ENCODE assay signal across 8 cellular contexts in genomic region chr1:30908446-30908885, GRCh38. TPM values are rescaled to one million over a fixed set of nuclear protein-coding genes. Genes with fewer than 3 reads are reported as not detected.
A peak's percentile ranks its signal among the peaks of the same experiment; 100 is the strongest.
DNase-seq lines count a peak whose midpoint lies in the region; ATAC-seq and TF ChIP-seq lines count a peak whose summit lies in the region.

A gene with protein sequence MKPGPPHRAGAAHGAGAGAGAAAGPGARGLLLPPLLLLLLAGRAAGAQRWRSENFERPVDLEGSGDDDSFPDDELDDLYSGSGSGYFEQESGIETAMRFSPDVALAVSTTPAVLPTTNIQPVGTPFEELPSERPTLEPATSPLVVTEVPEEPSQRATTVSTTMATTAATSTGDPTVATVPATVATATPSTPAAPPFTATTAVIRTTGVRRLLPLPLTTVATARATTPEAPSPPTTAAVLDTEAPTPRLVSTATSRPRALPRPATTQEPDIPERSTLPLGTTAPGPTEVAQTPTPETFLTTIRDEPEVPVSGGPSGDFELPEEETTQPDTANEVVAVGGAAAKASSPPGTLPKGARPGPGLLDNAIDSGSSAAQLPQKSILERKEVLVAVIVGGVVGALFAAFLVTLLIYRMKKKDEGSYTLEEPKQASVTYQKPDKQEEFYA (minus strand): TSS chr1:30908758. CDS start chr1:30908586, 172 bp downstream.

- peak within 1 kb of the TSS; percentile 68 for H3K4me3 Mint-ChIP-seq in activated CD4-positive, alpha-beta T cell treated with anti-CD3 and anti-CD28 coated beads, Interleukin-2, amount 10 ng/mL, durations not matched to agents 7 days and 5 days
- peak within 1 kb of the TSS; percentile 97 for H3K4me3 Mint-ChIP-seq in neural progenitor cell

- H3F3A ChIP-seq in neural progenitor cell (ENCODE audit: low read depth): peaks cover 38% of the 10 kb centered on the region

- peaks cover 43% of the 10 kb centered on the region for H4K20me1 ChIP-seq in neural progenitor cell (ENCODE audit: low read depth)

- CTCF ChIA-PET in activated CD4-positive, alpha-beta T cell treated with anti-CD3 and anti-CD28 coated beads, Interleukin-2, amount 10 ng/mL, durations not matched to agents 7 days and 5 days (lab: Charles Lee): no interaction called here

- no peak for TF ChIP-seq POLR2A in GM18505 (IDR thresholded peaks at IDR 0.05; ENCODE audit: borderline replicate concordance, extremely low read depth, insufficient read depth, insufficient read length)

- peak within 1 kb of the TSS; percentile 25 for H3K27ac Mint-ChIP-seq in activated CD4-positive, alpha-beta T cell treated with anti-CD3 and anti-CD28 coated beads, Interleukin-2, amount 10 ng/mL, durations not matched to agents 7 days and 5 days
- peak within 1 kb of the TSS; percentile 93 for H3K27ac Mint-ChIP-seq in neural progenitor cell

- no peak for ATAC-seq in GM18505 (IDR thresholded peaks at IDR 0.05; ENCODE audit: unreplicated experiment)
- ATAC-seq in GM21390 (IDR thresholded peaks at IDR 0.05; ENCODE audit: unreplicated experiment): no peak

- peak within 1 kb of the TSS; percentile 59; the same call in 1 of the 2 replicates for H3K27ac ChIP-seq in VCaP
- no peak within 1 kb of the TSS for H3K27ac ChIP-seq in neural progenitor cell

- H3K4me1 Mint-ChIP-seq in activated CD4-positive, alpha-beta T cell treated with anti-CD3 and anti-CD28 coated beads, Interleukin-2, amount 10 ng/mL, durations not matched to agents 7 days and 5 days: peaks cover 16% of the 10 kb centered on the region
- peaks cover 53% of the 10 kb centered on the region for H3K4me1 Mint-ChIP-seq in neural progenitor cell

- H2AFZ ChIP-seq in neural progenitor cell (replicated peaks): no peak within 1 kb of the TSS

- peaks cover 40% of the 10 kb centered on the region for H3K4me1 ChIP-seq in neural progenitor cell

- no peaks in the 10 kb centered on the region for H3K9me3 ChIP-seq in neural progenitor cell (ENCODE audit: low read depth)

- H3K27me3 Mint-ChIP-seq in activated CD4-positive, alpha-beta T cell treated with anti-CD3 and anti-CD28 coated beads, Interleukin-2, amount 10 ng/mL, durations not matched to agents 7 days and 5 days: peaks cover 50% of the 10 kb centered on the region
- H3K27me3 Mint-ChIP-seq in neural progenitor cell (ENCODE audit: insufficient read depth, low read depth): peaks cover 25% of the 10 kb centered on the region

- DNase-seq in activated CD4-positive, alpha-beta T cell treated with anti-CD3 and anti-CD28 coated beads, Interleukin-2, amount 10 ng/mL, durations not matched to agents 7 days and 5 days: no peak
- no peak for DNase-seq in activated CD4-positive, alpha-beta T cell treated with anti-CD3 and anti-CD28 coated beads, Interleukin-2, amount 50 U/mL, for 1 hour
- DNase-seq in fibroblast of villous mesenchyme (ENCODE audit: low read depth) (peak; percentile 36), neural progenitor cell (ENCODE audit: low spot score) (peak; percentile 85), NOMO-1 treated with dmso at 0.1 percent for 144 hours (lab: John Stamatoyannopoulos, UW; ENCODE audit: unreplicated experiment) (no peak)

- peak within 1 kb of the TSS; percentile 64 for H3K9ac ChIP-seq in neural progenitor cell

- no peaks in the 10 kb centered on the region for H3K9me3 Mint-ChIP-seq in activated CD4-positive, alpha-beta T cell treated with anti-CD3 and anti-CD28 coated beads, Interleukin-2, amount 10 ng/mL, durations not matched to agents 7 days and 5 days
- H3K9me3 Mint-ChIP-seq in neural progenitor cell: no peaks in the 10 kb centered on the region

- H3K79me2 ChIP-seq in neural progenitor cell (ENCODE audit: low read depth): peaks cover 41% of the 10 kb centered on the region

- peak within 1 kb of the TSS; percentile 99 for H3K4me2 ChIP-seq in neural progenitor cell

- POLR2A ChIA-PET in activated CD4-positive, alpha-beta T cell treated with anti-CD3 and anti-CD28 coated beads, Interleukin-2, amount 10 ng/mL, durations not matched to agents 7 days and 5 days (lab: Charles Lee): no interaction called here

- H3K4me3 ChIP-seq in fibroblast of villous mesenchyme (ENCODE audit: low read depth, low read length) (peak within 1 kb of the TSS; percentile 67), neural progenitor cell (peak within 1 kb of the TSS; percentile 85)

- no peak for TF ChIP-seq CTCF in VCaP (conservative IDR thresholded peaks at IDR 0.05)
- no peak for TF ChIP-seq CTCF in fibroblast of villous mesenchyme (IDR thresholded peaks at IDR 0.05; ENCODE audit: insufficient read depth, low read depth, low read length)
- no peak for TF ChIP-seq CTCF in neural progenitor cell (IDR thresholded peaks at IDR 0.05)

- peaks cover 2% of the 10 kb centered on the region for H3K36me3 Mint-ChIP-seq in activated CD4-positive, alpha-beta T cell treated with anti-CD3 and anti-CD28 coated beads, Interleukin-2, amount 10 ng/mL, durations not matched to agents 7 days and 5 days (ENCODE audit: low read depth)
- no peaks in the 10 kb centered on the region for H3K36me3 Mint-ChIP-seq in neural progenitor cell

- H3K36me3 ChIP-seq in neural progenitor cell: no peaks in the 10 kb centered on the region

- H3K27me3 ChIP-seq in neural progenitor cell: peaks cover 13% of the 10 kb centered on the region

RNA-seq across cellular contexts. Expression of the gene that starts here (rescaled TPM):
- under 1 TPM; 0.10 to 0.12 TPM for total RNA-seq in activated CD4-positive, alpha-beta T cell treated with anti-CD3 and anti-CD28 coated beads, Interleukin-2, amount 10 ng/mL, durations not matched to agents 7 days and 5 days
- total RNA-seq in fibroblast of villous mesenchyme (16.8 and 32.5 TPM in 2 replicates), neural progenitor cell (ENCODE audit: low replicate concordance) (23.0 and 45.1 TPM in 2 replicates)

Comparison
In these comparisons a context has a peak if more than half of its experiments do, and no peak if none do; other contexts are left out.
1. RNA of the gene that starts here (total RNA-seq): 23.0 to 45.1 TPM in neural progenitor cell and 16.8 to 32.5 TPM in fibroblast of villous mesenchyme; 0.10 to 0.12 TPM in activated CD4-positive, alpha-beta T cell treated with anti-CD3 and anti-CD28 coated beads, Interleukin-2, amount 10 ng/mL, durations not matched to agents 7 days and 5 days; every median in the first group is over 10 times any median in the second.
2. DNase-seq: peak in fibroblast of villous mesenchyme (single experiment) and neural progenitor cell (single experiment); none in activated CD4-positive, alpha-beta T cell treated with anti-CD3 and anti-CD28 coated beads, Interleukin-2, amount 10 ng/mL, durations not matched to agents 7 days and 5 days (single experiment), activated CD4-positive, alpha-beta T cell treated with anti-CD3 and anti-CD28 coated beads, Interleukin-2, amount 50 U/mL, for 1 hour (single experiment) and NOMO-1 treated with dmso at 0.1 percent for 144 hours (single experiment).